In genomic region chrX:116204947-116205346, GRCh38 we compare ENCODE assay signal across 8 cellular contexts. TPM values are rescaled to one million over a fixed set of nuclear protein-coding genes. Genes with fewer than 3 reads are reported as not detected.
DNase-seq lines count a peak whose midpoint lies in the region; ATAC-seq and TF ChIP-seq lines count a peak whose summit lies in the region.

No MANE protein-coding gene starts in this region.

- H3K4me1 Mint-ChIP-seq in activated naive CD8-positive, alpha-beta T cell treated with anti-CD3 and anti-CD28 coated beads, Interleukin-2, amount 50 U/mL, for 24 hours = no peaks in the 10 kb centered on the region

- no peak for TF ChIP-seq POLR2A in GM18505 (IDR thresholded peaks at IDR 0.05; ENCODE audit: borderline replicate concordance, extremely low read depth, insufficient read depth, insufficient read length)

- H3K4me3 Mint-ChIP-seq in activated naive CD8-positive, alpha-beta T cell treated with anti-CD3 and anti-CD28 coated beads, Interleukin-2, amount 50 U/mL, for 24 hours = no peak overlapping the region

- no peaks in the 10 kb centered on the region for H3K9me3 Mint-ChIP-seq in activated naive CD8-positive, alpha-beta T cell treated with anti-CD3 and anti-CD28 coated beads, Interleukin-2, amount 50 U/mL, for 24 hours

- peak; percentile 3 for DNase-seq in DMS53 treated with DMSO at 0.1 percent for 48 hours (lab: John Stamatoyannopoulos, UW; ENCODE audit: unreplicated experiment)
- DNase-seq in SW480 (ENCODE audit: low spot score) = peak; percentile 9
- DNase-seq in left colon = no peak
- no peak for DNase-seq in activated naive CD8-positive, alpha-beta T cell treated with anti-CD3 and anti-CD28 coated beads, Interleukin-2, amount 50 U/mL, for 24 hours

- intact Hi-C loops in left colon (cut with DNase I, micrococcal nuclease) = no loop called here

- H3K36me3 Mint-ChIP-seq in activated naive CD8-positive, alpha-beta T cell treated with anti-CD3 and anti-CD28 coated beads, Interleukin-2, amount 50 U/mL, for 24 hours (ENCODE audit: low read depth) = no peaks in the 10 kb centered on the region

- ATAC-seq in HG03095 (IDR thresholded peaks at IDR 0.05; ENCODE audit: unreplicated experiment) = peak; percentile 59
- peak; percentile 48 for ATAC-seq in left colon
- no peak for ATAC-seq in HG03139 (IDR thresholded peaks at IDR 0.05; ENCODE audit: unreplicated experiment)
- ATAC-seq in HG03175 (IDR thresholded peaks at IDR 0.05; ENCODE audit: unreplicated experiment) = no peak
- ATAC-seq in GM18505 (IDR thresholded peaks at IDR 0.05; ENCODE audit: unreplicated experiment) = no peak
- ATAC-seq in activated naive CD8-positive, alpha-beta T cell treated with anti-CD3 and anti-CD28 coated beads, Interleukin-2, amount 50 U/mL, for 24 hours = no peak

- H3K27me3 Mint-ChIP-seq in activated naive CD8-positive, alpha-beta T cell treated with anti-CD3 and anti-CD28 coated beads, Interleukin-2, amount 50 U/mL, for 24 hours = no peaks in the 10 kb centered on the region

- H3K27ac Mint-ChIP-seq in activated naive CD8-positive, alpha-beta T cell treated with anti-CD3 and anti-CD28 coated beads, Interleukin-2, amount 50 U/mL, for 24 hours = no peak overlapping the region

RNA-seq across cellular contexts. Expression of gene AGTR2, which starts 34.4 kb away (rescaled TPM):
- under 1 TPM in 1 of 2 donors, not detected in 1; 0.14 TPM for total RNA-seq in left colon

Comparison
In these comparisons a context has a peak if more than half of its experiments do, and no peak if none do; other contexts are left out.
1. DNase-seq: peak in DMS53 treated with DMSO at 0.1 percent for 48 hours (single experiment) and SW480 (single experiment); none in left colon (0 of 2) and activated naive CD8-positive, alpha-beta T cell treated with anti-CD3 and anti-CD28 coated beads, Interleukin-2, amount 50 U/mL, for 24 hours (single experiment).
2. ATAC-seq: peak in HG03095 (single experiment) and left colon (single experiment); none in HG03139 (single experiment), HG03175 (single experiment), GM18505 (single experiment) and activated naive CD8-positive, alpha-beta T cell treated with anti-CD3 and anti-CD28 coated beads, Interleukin-2, amount 50 U/mL, for 24 hours (single experiment).